14 cellular contexts compared by ENCODE assay signal in genomic region chr9:38662763-38663593, GRCh38. TPM values are rescaled to one million over a fixed set of nuclear protein-coding genes. Genes with fewer than 3 reads are reported as not detected.
A peak's percentile ranks its signal among the peaks of the same experiment; 100 is the strongest.
DNase-seq lines count a peak whose midpoint lies in the region; ATAC-seq and TF ChIP-seq lines count a peak whose summit lies in the region.
"Had no signal": no experiment of that assay in that cellular context is flagged by ENCODE, and none has a peak within 500 bp of the region (broad histone marks: within the 10 kb centered on the region; RNA-seq: fewer than 3 reads in every experiment).

No MANE protein-coding gene starts in this region.

- no peak overlapping the region for H3K4me3 ChIP-seq in SJCRH30
- H3K4me3 ChIP-seq in fibroblast of the aortic adventitia (ENCODE audit: low read depth, low read length), result no peak overlapping the region
- H3K4me3 ChIP-seq: MG63 had no signal

- DNase-seq in EH (ENCODE audit: low read depth), result peak; percentile 15
- peak; percentile 44 to 62 for DNase-seq in SJCRH30
- peak; percentile 45 for DNase-seq in fibroblast of the aortic adventitia (ENCODE audit: low read depth)
- peak; percentile 19 for DNase-seq in occipital lobe (lab: John Stamatoyannopoulos, UW)
- DNase-seq in NCI-H2227 (lab: John Stamatoyannopoulos, UW; ENCODE audit: unreplicated experiment), result no peak
- no peak for DNase-seq in DMS153 (lab: John Stamatoyannopoulos, UW)
- DNase-seq: DMS79; effector memory CD8-positive, alpha-beta T cell; kidney; MG63; NK-92 treated with Interleukin-12 subunit alpha and Interleukin-12 subunit beta, amount 100 ng/mL, for 24 hours; T-helper 9 cell had no signal

- TF ChIP-seq CTCF in fibroblast of the aortic adventitia (IDR thresholded peaks at IDR 0.05; ENCODE audit: insufficient read depth, low read length), result peak; percentile 41

- H3K4me1 ChIP-seq in SJCRH30, result no peaks in the 10 kb centered on the region

- no peaks in the 10 kb centered on the region for H3K36me3 ChIP-seq in SJCRH30
- H3K36me3 ChIP-seq: MG63 had no signal

- H3K27ac ChIP-seq in SJCRH30, result no peak overlapping the region

- H3K9me3 ChIP-seq in SJCRH30 (replicated peaks), result no peaks in the 10 kb centered on the region
- H3K9me3 ChIP-seq: MG63 had no signal

- no peak for ATAC-seq in HG02678 (IDR thresholded peaks at IDR 0.05; ENCODE audit: unreplicated experiment)
- no peak for ATAC-seq in HG02938 (IDR thresholded peaks at IDR 0.05; ENCODE audit: unreplicated experiment)
- ATAC-seq: effector memory CD8-positive, alpha-beta T cell had no signal

- no peaks in the 10 kb centered on the region for H3K27me3 ChIP-seq in SJCRH30

RNA-seq across cellular contexts. Expression of gene ANKRD18A, which starts 42.6 kb away (rescaled TPM):
- total RNA-seq in SJCRH30 (2014; rRNA removed; shearing (Covaris generic)), result 9.8 and 10.5 TPM in 2 replicates
- total RNA-seq in fibroblast of the aortic adventitia (ENCODE audit: low replicate concordance) (0.09 TPM in 1 of 2 replicates, not detected in the other), occipital lobe (6.9 TPM)

RNA-seq across cellular contexts. Expression of gene FAM240B, which starts 57.0 kb away (rescaled TPM):
- total RNA-seq in SJCRH30 (2014; rRNA removed; shearing (Covaris generic)), result 0.30 TPM in 1 of 2 replicates, not detected in the other
- total RNA-seq in fibroblast of the aortic adventitia (ENCODE audit: low replicate concordance) (not detected in 2 replicates), occipital lobe (not detected)
- total RNA-seq: kidney had no signal

Comparison
In these comparisons a context has a peak if more than half of its experiments do, and no peak if none do; other contexts are left out.
1. DNase-seq: peak in EH (single experiment), SJCRH30 (2 of 2), fibroblast of the aortic adventitia (single experiment) and occipital lobe (single experiment); none in NCI-H2227 (single experiment) and DMS153 (single experiment).